In the genomic region with DNA sequence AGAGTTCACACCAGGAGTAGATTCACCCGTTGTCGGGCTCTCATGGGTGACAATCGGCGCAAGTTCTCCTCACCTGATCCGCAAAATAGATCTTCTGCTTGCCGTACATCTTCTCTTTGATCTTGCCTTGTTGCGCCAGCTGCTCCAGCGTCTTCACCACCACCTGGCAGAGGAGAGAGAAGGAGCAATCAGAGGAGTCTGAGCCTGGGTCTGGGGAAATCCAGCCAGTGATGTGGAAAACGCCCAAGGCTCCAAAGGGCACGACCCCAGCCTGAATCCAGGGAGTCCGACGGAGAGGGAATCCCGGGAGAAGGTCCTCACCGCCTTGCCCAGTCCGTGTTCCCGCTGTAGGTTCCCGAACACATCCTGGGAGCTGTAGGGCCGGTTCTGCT, we compare ENCODE assay signal across 8 cellular contexts. TPM values are rescaled to one million over a fixed set of nuclear protein-coding genes. Genes with fewer than 3 reads are reported as not detected.
A peak's percentile ranks its signal among the peaks of the same experiment; 100 is the strongest.
DNase-seq lines count a peak whose midpoint lies in the region; ATAC-seq, FAIRE-seq and TF ChIP-seq lines count a peak whose summit lies in the region.

No MANE protein-coding gene starts in this region.

- peak overlapping the region; percentile 82 for H3K4me3 ChIP-seq in BLaER1
- peak overlapping the region; percentile 76 for H3K4me3 ChIP-seq in HUES48 (ENCODE audit: low read depth, low read length)
- peak overlapping the region; percentile 92 for H3K4me3 ChIP-seq in brain microvascular endothelial cell (ENCODE audit: low read depth, low read length)
- H3K4me3 ChIP-seq in mucosa of descending colon = peak overlapping the region; percentile 53

- peaks cover 1% of the 10 kb centered on the region; the same call in 1 of the 2 replicates for H4K20me1 ChIP-seq in BLaER1

- peak overlapping the region; percentile 78 for H3K27ac ChIP-seq in BLaER1
- peak overlapping the region; percentile 83 for H3K27ac ChIP-seq in HUES48 (ENCODE audit: low read depth, low read length)
- peak overlapping the region; percentile 13 for H3K27ac ChIP-seq in brain microvascular endothelial cell

- no peaks in the 10 kb centered on the region for H3K27me3 ChIP-seq in BLaER1
- H3K27me3 ChIP-seq in HUES48 (ENCODE audit: control insufficient read depth, insufficient read depth, low read length) = no peaks in the 10 kb centered on the region
- H3K27me3 ChIP-seq in brain microvascular endothelial cell (replicated peaks) = no peaks in the 10 kb centered on the region

- FAIRE-seq in GM12891 (lab: Jason Lieb, UNC) = no peak

- H3K4me1 ChIP-seq in BLaER1 (peaks cover 36% of the 10 kb centered on the region), HUES48 (ENCODE audit: control insufficient read depth, insufficient read depth, low read length) (peaks cover 3% of the 10 kb centered on the region), mucosa of descending colon (ENCODE audit: low read depth) (peaks cover 17% of the 10 kb centered on the region)

- H3K36me3 ChIP-seq in BLaER1 (peaks cover 72% of the 10 kb centered on the region), HUES48 (ENCODE audit: control insufficient read depth, insufficient read depth, low read length) (peaks cover 59% of the 10 kb centered on the region), brain microvascular endothelial cell (replicated peaks) (peaks cover 33% of the 10 kb centered on the region), mucosa of descending colon (ENCODE audit: low read depth) (peaks cover 15% of the 10 kb centered on the region)

- peak; percentile 24 for ATAC-seq in mucosa of descending colon

- H3K9ac ChIP-seq in BLaER1 (peak overlapping the region; percentile 81), HUES48 (ENCODE audit: low read depth, low read length) (peak overlapping the region; percentile 78)

- in situ Hi-C loops in brain microvascular endothelial cell (cut with HindIII; ENCODE audit: low pct_ligation_motif_present, low sequenced_read_pairs) = no loop called here

- no peaks in the 10 kb centered on the region for H3K9me3 ChIP-seq in BLaER1
- H3K9me3 ChIP-seq in HUES48 (ENCODE audit: control insufficient read depth, insufficient read depth, low read length) = no peaks in the 10 kb centered on the region
- no peaks in the 10 kb centered on the region for H3K9me3 ChIP-seq in mucosa of descending colon

- DNase-seq in brain microvascular endothelial cell = no peak
- no peak for DNase-seq in mucosa of descending colon
- no peak for DNase-seq in GM12891 (ENCODE audit: insufficient read length, low spot score)
- no peak for DNase-seq in hypothalamus (lab: John Stamatoyannopoulos, UW)
- DNase-seq in NCI-H1417 treated with DMSO at 0.1 percent for 48 hours (lab: John Stamatoyannopoulos, UW) = no peak
- no peak for DNase-seq in amygdala (lab: John Stamatoyannopoulos, UW)

- intact Hi-C loops in mucosa of descending colon (cut with DNase I, micrococcal nuclease) = loop anchor here in 1 of 2 donors (10.0 kb wide), 1 partner anchor 98 kb away; the partner anchor contains the start of gene PLEKHH3

- TF ChIP-seq POLR2A in GM12891 (IDR thresholded peaks at IDR 0.05; ENCODE audit: low read depth, low read length) = no peak

- TF ChIP-seq CTCF in brain microvascular endothelial cell (IDR thresholded peaks at IDR 0.05; ENCODE audit: low read depth, low read length, missing control alignments) = no peak
- no peak for TF ChIP-seq CTCF in mucosa of descending colon (IDR thresholded peaks at IDR 0.05)

- peak overlapping the region; percentile 97 for H3K4me2 ChIP-seq in BLaER1

TF ChIP-seq in GM12891, 5 proteins besides CTCF, POLR2A, EP300 and RAD21:
- TF ChIP-seq PAX5 (IDR thresholded peaks at IDR 0.05; ENCODE audit: insufficient read depth, low read length, severe bottlenecking) (no peak), TAF1 (IDR thresholded peaks at IDR 0.05; ENCODE audit: low read depth, low read length) (no peak), POLR2AphosphoS5 (IDR thresholded peaks at IDR 0.05; ENCODE audit: low read depth, low read length) (no peak), SPI1 (IDR thresholded peaks at IDR 0.05; ENCODE audit: low read depth, low read length) (no peak), POU2F2 (IDR thresholded peaks at IDR 0.05; ENCODE audit: low read depth, low read length) (no peak)

RNA-seq across cellular contexts. Expression of gene PSMC3IP, which starts 0.4 kb away (rescaled TPM):
- total RNA-seq in mucosa of descending colon = 1 to 10 TPM; 1.9 to 6.4 (median 3.1) TPM
- polyA plus RNA-seq in GM12891 (2012; ENCODE audit: low read depth, missing spikeins) = 15.2 TPM

RNA-seq across cellular contexts. Expression of gene MLX, which starts 10.2 kb away (rescaled TPM):
- 100 to 1,000 TPM in 2 of 3 donors, 10 to 100 TPM in 1; 69.6 to 110 (median 103) TPM for total RNA-seq in mucosa of descending colon
- polyA plus RNA-seq in GM12891 (2012; ENCODE audit: low read depth, missing spikeins) = 30.3 TPM

RNA-seq across cellular contexts. Expression of gene COASY, which starts 15.2 kb away (rescaled TPM):
- total RNA-seq in mucosa of descending colon = 10 to 100 TPM; 74.5 to 98.7 (median 87.8) TPM
- 61.8 TPM for polyA plus RNA-seq in GM12891 (2012; ENCODE audit: low read depth, missing spikeins)

RNA-seq across cellular contexts. Expression of gene HSD17B1, which starts 24.4 kb away (rescaled TPM):
- 1 to 10 TPM; 1.5 to 2.5 (median 1.7) TPM for total RNA-seq in mucosa of descending colon
- 0.72 TPM for polyA plus RNA-seq in GM12891 (2012; ENCODE audit: low read depth, missing spikeins)

RNA-seq across cellular contexts. Expression of gene RETREG3, which starts 32.0 kb away (rescaled TPM):
- total RNA-seq in mucosa of descending colon = 10 to 100 TPM; 56.4 to 72.2 (median 67.1) TPM
- polyA plus RNA-seq in GM12891 (2012; ENCODE audit: low read depth, missing spikeins) = 13.2 TPM

Comparison
In these comparisons a context has a peak if more than half of its experiments do, and no peak if none do; other contexts are left out.
1. H3K27ac ChIP-seq: peak in every context shown above with its lines; median percentile 83 in HUES48; 78 in BLaER1; 13 in brain microvascular endothelial cell.